ENCODE assay signal across 14 cellular contexts in genomic region chr1:173601588-173601987, GRCh38. TPM values are rescaled to one million over a fixed set of nuclear protein-coding genes. Genes with fewer than 3 reads are reported as not detected.
DNase-seq lines count a peak whose midpoint lies in the region; ATAC-seq and TF ChIP-seq lines count a peak whose summit lies in the region.
"Had no signal": no experiment of that assay in that cellular context is flagged by ENCODE, and none has a peak within 500 bp of the region (broad histone marks: within the 10 kb centered on the region; RNA-seq: fewer than 3 reads in every experiment).

No MANE protein-coding gene starts in this region.

- H3K27ac ChIP-seq in CD8-positive, alpha-beta T cell (ENCODE audit: low read depth, low read length), result no peak overlapping the region
- H3K27ac ChIP-seq in right atrium auricular region, result no peak overlapping the region
- H3K27ac ChIP-seq: KMS-11 had no signal

- no peak for DNase-seq in CD8-positive, alpha-beta T cell
- DNase-seq in OCI-M1 (lab: John Stamatoyannopoulos, UW), result peak; percentile 25
- DNase-seq in stimulated activated CD4-positive, alpha-beta T cell treated with anti-CD3 and anti-CD28 coated beads, Interleukin-1b, Interleukin-23, amount 100 ng/mL, for 48 hours, result no peak
- DNase-seq in H4 (ENCODE audit: low spot score), result no peak
- no peak for DNase-seq in right atrium auricular region (ENCODE audit: low spot score)
- no peak for DNase-seq in SIG-M5 (lab: John Stamatoyannopoulos, UW)
- DNase-seq: ACHN; activated CD8-positive, alpha-beta memory T cell treated with anti-CD3 and anti-CD28 coated beads, Interleukin-2, amount 50 U/mL, for 4 hours; dermis blood vessel endothelial cell; posterior cingulate gyrus had no signal

- no peak for ATAC-seq in CD8-positive, alpha-beta T cell
- peak; percentile 58 for ATAC-seq in GM19452 (IDR thresholded peaks at IDR 0.05; ENCODE audit: unreplicated experiment)
- peak; percentile 58 for ATAC-seq in HG03066 (IDR thresholded peaks at IDR 0.05; ENCODE audit: low read depth, unreplicated experiment)

- no peaks in the 10 kb centered on the region for H3K27me3 ChIP-seq in CD8-positive, alpha-beta T cell (ENCODE audit: insufficient read depth, low read length)
- no peaks in the 10 kb centered on the region for H3K27me3 ChIP-seq in right atrium auricular region

- peaks cover 7% of the 10 kb centered on the region for H3K4me1 Mint-ChIP-seq in CD8-positive, alpha-beta T cell (ENCODE audit: low read depth)

- POLR2A ChIA-PET in CD8-positive, alpha-beta T cell (lab: Charles Lee), result no interaction called here

- CTCF ChIA-PET in CD8-positive, alpha-beta T cell (lab: Charles Lee), result no interaction called here

- H3K27me3 Mint-ChIP-seq in CD8-positive, alpha-beta T cell (ENCODE audit: low read depth), result no peaks in the 10 kb centered on the region

- TF ChIP-seq CTCF in CD8-positive, alpha-beta T cell (IDR thresholded peaks at IDR 0.05), result no peak
- TF ChIP-seq CTCF in right atrium auricular region (IDR thresholded peaks at IDR 0.05), result no peak

- H3K9me3 ChIP-seq in CD8-positive, alpha-beta T cell (ENCODE audit: low read length), result no peaks in the 10 kb centered on the region
- no peaks in the 10 kb centered on the region for H3K9me3 ChIP-seq in right atrium auricular region

- no peaks in the 10 kb centered on the region for H3K9me3 Mint-ChIP-seq in CD8-positive, alpha-beta T cell

- no peaks in the 10 kb centered on the region for H3K4me1 ChIP-seq in CD8-positive, alpha-beta T cell (ENCODE audit: insufficient read depth, low read length)
- no peaks in the 10 kb centered on the region for H3K4me1 ChIP-seq in right atrium auricular region

- no peak overlapping the region for H3K4me3 ChIP-seq in CD8-positive, alpha-beta T cell (ENCODE audit: low read depth, low read length)
- no peak overlapping the region for H3K4me3 ChIP-seq in right atrium auricular region

- H3K36me3 Mint-ChIP-seq in CD8-positive, alpha-beta T cell, result no peaks in the 10 kb centered on the region

- H3K4me3 Mint-ChIP-seq in CD8-positive, alpha-beta T cell, result peak overlapping the region; percentile 24

- no peak overlapping the region for H3K27ac Mint-ChIP-seq in CD8-positive, alpha-beta T cell

- intact Hi-C loops in CD8-positive, alpha-beta T cell (cut with DNase I, micrococcal nuclease), result no loop called here

- no peaks in the 10 kb centered on the region for H3K36me3 ChIP-seq in CD8-positive, alpha-beta T cell (ENCODE audit: insufficient read depth, low read length)
- H3K36me3 ChIP-seq in right atrium auricular region, result no peaks in the 10 kb centered on the region

RNA-seq across cellular contexts. Expression of gene SLC9C2, which starts 1.3 kb away (rescaled TPM):
- total RNA-seq in CD8-positive, alpha-beta T cell, result not detected
- total RNA-seq in H4 (2014; rRNA removed; shearing (Covaris generic)), result not detected in 2 replicates
- under 1 TPM in 1 of 2 donors, not detected in 1; 0.24 TPM for total RNA-seq in right atrium auricular region
- total RNA-seq: dermis blood vessel endothelial cell, mononuclear cell had no signal

RNA-seq across cellular contexts. Expression of gene TEX50, which starts 33.5 kb away (rescaled TPM):
- not detected for total RNA-seq in CD8-positive, alpha-beta T cell
- total RNA-seq in H4 (2014; rRNA removed; shearing (Covaris generic)), result not detected in 2 replicates
- total RNA-seq in right atrium auricular region, result not detected
- total RNA-seq: dermis blood vessel endothelial cell, mononuclear cell had no signal
